8 cellular contexts compared by ENCODE assay signal in the genomic region with DNA sequence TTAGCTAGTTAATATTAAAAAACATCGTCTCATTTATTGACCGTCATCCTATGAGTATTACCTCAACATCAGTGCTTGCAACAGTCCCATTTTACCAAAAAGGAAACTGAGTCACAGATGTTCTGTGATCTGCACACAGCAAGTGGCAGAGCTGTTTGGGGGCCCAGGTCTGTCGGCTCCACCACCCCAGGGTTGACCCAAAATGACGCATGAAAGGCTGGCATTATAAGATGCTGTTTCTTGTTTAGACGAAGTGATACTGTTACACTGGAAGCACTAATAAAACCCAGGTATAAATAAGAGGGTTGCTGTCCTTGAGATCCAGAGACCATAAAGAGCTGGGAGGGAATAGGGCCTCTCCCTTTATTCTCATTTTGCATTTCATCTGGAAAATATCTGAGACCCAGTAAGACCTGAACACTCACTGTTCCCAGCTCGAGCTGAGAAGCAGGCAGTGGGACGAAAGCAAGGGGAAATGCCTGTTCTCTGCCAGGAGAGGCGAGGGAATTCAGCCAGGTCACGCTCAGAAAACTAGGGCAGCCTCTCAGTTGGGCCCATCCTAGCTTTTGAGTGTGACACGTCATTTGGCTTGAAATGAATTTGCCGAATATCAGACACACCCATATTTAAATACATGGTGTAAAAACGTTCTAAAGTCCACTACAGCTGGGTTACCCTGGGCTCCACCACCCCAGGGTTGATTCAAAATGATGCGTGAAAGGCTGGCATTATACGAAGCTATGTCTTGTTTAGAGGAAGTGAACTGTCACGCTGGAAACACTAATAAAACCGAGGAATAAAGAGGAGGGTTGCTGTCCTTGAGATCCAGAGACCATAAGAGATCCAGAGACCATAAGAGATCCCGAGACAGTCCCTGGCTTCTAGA. TPM values are rescaled to one million over a fixed set of nuclear protein-coding genes. Genes with fewer than 3 reads are reported as not detected.
DNase-seq lines count a peak whose midpoint lies in the region; TF ChIP-seq lines count a peak whose summit lies in the region.

No MANE protein-coding gene starts in this region.

- peaks cover 2% of the 10 kb centered on the region for H3K27me3 Mint-ChIP-seq in neural crest cell (ENCODE audit: low read depth)

- CTCF ChIA-PET in PC-9 (lab: Charles Lee): interaction anchor here (1.0 kb wide), 1 partner anchor 583 kb away, joined by 3 read pairs; no protein-coding TSS in a partner anchor

- H3F3A ChIP-seq in PC-9 (ENCODE audit: insufficient read depth, low read depth): peaks cover 44% of the 10 kb centered on the region; the same call in 1 of the 2 replicates

- H3K36me3 Mint-ChIP-seq in neural crest cell (ENCODE audit: low read depth): peaks cover 9% of the 10 kb centered on the region

- DNase-seq in Daoy (ENCODE audit: low read depth) (peak; percentile 46), PC-9 (no peak), epithelial cell of esophagus (ENCODE audit: low read depth) (peak; percentile 15), neural crest cell (ENCODE audit: low read depth, low spot score) (no peak), NCI-H526 (lab: John Stamatoyannopoulos, UW) (no peak), SKM-1 treated with dmso at 0.1 percent for 144 hours (lab: John Stamatoyannopoulos, UW; ENCODE audit: unreplicated experiment) (no peak), UCSD-AML1 (lab: John Stamatoyannopoulos, UW; ENCODE audit: unreplicated experiment) (no peak)
- no peak for DNase-seq in effector memory CD4-positive, alpha-beta T cell

- H3K9me2 ChIP-seq in PC-9 (ENCODE audit: insufficient read depth): no peaks in the 10 kb centered on the region

- no peaks in the 10 kb centered on the region for H3K79me2 ChIP-seq in PC-9 (ENCODE audit: low read depth)

- H3K4me1 Mint-ChIP-seq in neural crest cell: peaks cover 31% of the 10 kb centered on the region

- POLR2A ChIA-PET in PC-9 (lab: Charles Lee; ENCODE audit: unreplicated experiment): interaction anchor here (0.5 to 0.7 kb wide), 3 partner anchors 12 to 524 kb away, joined by 3 to 6 read pairs (median 3); partner anchors contain the start of genes PPIL6 and SMPD2

- H2AFZ ChIP-seq in PC-9: no peak overlapping the region

- H3K36me3 ChIP-seq in PC-9 (ENCODE audit: low read depth): peaks cover 3% of the 10 kb centered on the region; the same call in 1 of the 2 replicates
- peaks cover 9% of the 10 kb centered on the region for H3K36me3 ChIP-seq in effector memory CD4-positive, alpha-beta T cell (ENCODE audit: control insufficient read depth, insufficient read depth, low read length)

- H3K27ac ChIP-seq in PC-9: no peak overlapping the region
- H3K27ac ChIP-seq in effector memory CD4-positive, alpha-beta T cell (ENCODE audit: insufficient read depth, low read length, poor library complexity, severe bottlenecking): no peak overlapping the region

- no peaks in the 10 kb centered on the region for H4K20me1 ChIP-seq in PC-9 (ENCODE audit: insufficient read depth)

- no peaks in the 10 kb centered on the region for H3K9me3 ChIP-seq in PC-9 (ENCODE audit: insufficient read depth, low read depth)
- no peaks in the 10 kb centered on the region for H3K9me3 ChIP-seq in effector memory CD4-positive, alpha-beta T cell (ENCODE audit: control insufficient read depth, low read length)

- TF ChIP-seq CTCF in PC-9 (conservative IDR thresholded peaks at IDR 0.05) (no peak), epithelial cell of esophagus (IDR thresholded peaks at IDR 0.05; ENCODE audit: insufficient read depth, low read depth, low read length, missing control alignments) (no peak), neural crest cell (conservative IDR thresholded peaks at IDR 0.05) (no peak)

- peak overlapping the region; percentile 88 for H3K4me3 Mint-ChIP-seq in neural crest cell

- no peaks in the 10 kb centered on the region for H3K9me3 Mint-ChIP-seq in neural crest cell

- no peak overlapping the region for H3K27ac Mint-ChIP-seq in neural crest cell (ENCODE audit: unreplicated experiment)

- TSS peak; percentile 39 for BruUV-seq in PC-9 (replicated peaks; lab: Mats Ljungman, UMichigan)

- H3K27me3 ChIP-seq in PC-9 (ENCODE audit: insufficient read depth, low read depth): no peaks in the 10 kb centered on the region
- H3K27me3 ChIP-seq in effector memory CD4-positive, alpha-beta T cell (replicated peaks; ENCODE audit: control insufficient read depth, insufficient read depth, low read length, poor library complexity, severe bottlenecking): no peaks in the 10 kb centered on the region

- no peak overlapping the region for H3K4me3 ChIP-seq in PC-9
- no peak overlapping the region for H3K4me3 ChIP-seq in epithelial cell of esophagus (ENCODE audit: low read length)
- H3K4me3 ChIP-seq in effector memory CD4-positive, alpha-beta T cell (ENCODE audit: insufficient read depth, low read depth, low read length, poor library complexity, severe bottlenecking): no peak overlapping the region

- intact Hi-C loops in PC-9 (cut with micrococcal nuclease; ENCODE audit: unreplicated experiment): loop anchor here (5.0 kb wide), 1 partner anchor 270 kb away; no protein-coding TSS in a partner anchor

- H3K4me1 ChIP-seq in PC-9 (replicated peaks; ENCODE audit: insufficient read depth): no peaks in the 10 kb centered on the region; the same call in 1 of the 2 replicates
- H3K4me1 ChIP-seq in effector memory CD4-positive, alpha-beta T cell (ENCODE audit: control insufficient read depth, insufficient read depth, low read length, poor library complexity, severe bottlenecking): peaks cover 30% of the 10 kb centered on the region

- H3K4me2 ChIP-seq in PC-9: peak overlapping the region; percentile 95; the same call in 1 of the 2 replicates

RNA-seq across cellular contexts. Expression of gene MICAL1, which starts 1.4 kb away (rescaled TPM):
- total RNA-seq in Daoy (2014; rRNA removed; shearing (Covaris generic)): 22.6 and 24.2 TPM in 2 replicates
- total RNA-seq in PC-9 (2021) (10.8 and 17.7 TPM in 2 replicates), neural crest cell (55.5 and 58.7 TPM in 2 replicates)

RNA-seq across cellular contexts. Expression of gene SMPD2, which starts 16.4 kb away (rescaled TPM):
- 10.1 and 13.5 TPM in 2 replicates for total RNA-seq in Daoy (2014; rRNA removed; shearing (Covaris generic))
- total RNA-seq in PC-9 (2021) (8.2 and 10.3 TPM in 2 replicates), neural crest cell (9.7 and 10.1 TPM in 2 replicates)

RNA-seq across cellular contexts. Expression of gene PPIL6, which starts 16.5 kb away (rescaled TPM):
- total RNA-seq in Daoy (2014; rRNA removed; shearing (Covaris generic)): 3.8 and 4.5 TPM in 2 replicates
- total RNA-seq in PC-9 (2021) (13.0 and 15.5 TPM in 2 replicates), neural crest cell (2.2 and 3.3 TPM in 2 replicates)

RNA-seq across cellular contexts. Expression of gene ZBTB24, which starts 26.1 kb away (rescaled TPM):
- total RNA-seq in Daoy (2014; rRNA removed; shearing (Covaris generic)): 7.1 and 8.9 TPM in 2 replicates
- total RNA-seq in PC-9 (2021) (5.4 and 7.2 TPM in 2 replicates), neural crest cell (10.5 and 10.8 TPM in 2 replicates)

Comparison
In these comparisons a context has a peak if more than half of its experiments do, and no peak if none do; other contexts are left out.
1. DNase-seq: peak in Daoy (single experiment) and epithelial cell of esophagus (single experiment); none in PC-9 (0 of 2), neural crest cell (single experiment), NCI-H526 (0 of 2), SKM-1 treated with dmso at 0.1 percent for 144 hours (single experiment), UCSD-AML1 (single experiment) and effector memory CD4-positive, alpha-beta T cell (0 of 3).